26 cellular contexts compared by ENCODE assay signal in the genomic region with DNA sequence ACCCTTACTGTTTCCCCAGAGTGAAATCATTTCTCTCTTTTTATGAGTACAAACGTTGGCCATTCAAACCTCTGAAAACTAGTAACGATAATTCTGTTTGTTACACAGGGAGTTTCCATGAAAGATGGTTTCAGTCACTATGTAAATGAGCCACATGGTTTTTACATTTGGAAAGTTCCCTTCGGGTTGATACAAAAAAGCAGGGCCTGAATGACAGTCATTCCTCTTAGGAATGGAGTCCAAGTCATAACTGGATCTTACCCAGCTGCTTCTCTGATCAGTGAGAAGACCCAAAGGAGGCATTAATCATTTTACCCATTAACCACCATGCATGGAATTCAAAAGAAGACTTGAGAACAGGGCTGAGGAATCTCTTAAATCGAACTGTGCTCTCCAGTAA. TPM values are rescaled to one million over a fixed set of nuclear protein-coding genes. Genes with fewer than 3 reads are reported as not detected.
DNase-seq lines count a peak whose midpoint lies in the region; ATAC-seq and TF ChIP-seq lines count a peak whose summit lies in the region.
"Had no signal": no experiment of that assay in that cellular context is flagged by ENCODE, and none has a peak within 500 bp of the region (broad histone marks: within the 10 kb centered on the region; RNA-seq: fewer than 3 reads in every experiment).

No MANE protein-coding gene starts in this region.

- in situ Hi-C loops in GM13977 (cut with MboI; ENCODE audit: low pct_unique_long_range_greater_than_20kb, low sequenced_read_pairs, unreplicated experiment), result no loop called here
- in situ Hi-C loops in Panc1 (cut with HindIII; ENCODE audit: low pct_unique_long_range_greater_than_20kb, low sequenced_read_pairs), result no loop called here

- H3K4me3 Mint-ChIP-seq in nephron, result peak overlapping the region; percentile 4 to 45 (median 26)
- H3K4me3 Mint-ChIP-seq: H9, HFFc6 had no signal

- CTCF ChIA-PET in Panc1 (lab: Charles Lee), result interaction anchor here (0.8 kb wide), 1 partner anchor 201 kb away, joined by 3 read pairs; no protein-coding TSS in a partner anchor

- POLR2A ChIA-PET in Panc1 (lab: Charles Lee), result no interaction called here

- peak overlapping the region in 2 of 3 experiments; percentile 18 to 55 for H3K27ac Mint-ChIP-seq in nephron
- H3K27ac Mint-ChIP-seq: CD8-positive, alpha-beta memory T cell; H9; HFFc6 had no signal

- TSS peak; percentile 82 for BruUV-seq in Panc1 (replicated peaks; lab: Mats Ljungman, UMichigan)

- no peaks in the 10 kb centered on the region for H3K4me1 ChIP-seq in Panc1 (ENCODE audit: control insufficient read depth, insufficient read depth, low read length)
- peaks cover 0 to 20% (median 0%) of the 10 kb centered on the region in 3 donors for H3K4me1 ChIP-seq in gastroesophageal sphincter
- peaks cover 20% of the 10 kb centered on the region for H3K4me1 ChIP-seq in vagina

- DNase-seq in AG10803 (ENCODE audit: low read depth), result peak; percentile 69
- peak; percentile 46 for DNase-seq in GM13977 (ENCODE audit: low spot score)
- DNase-seq in Panc1 (ENCODE audit: low read depth, low spot score), result no peak
- no peak for DNase-seq in vagina (ENCODE audit: extremely low spot score in 2 of 2)
- DNase-seq: 8988T; Calu3; CD8-positive, alpha-beta memory T cell; GM23248; H9; HFFc6; IMR-90; NCI-H1092 treated with DMSO at 0.1 percent for 48 hours; NCI-H146; NCI-H2029 treated with DMSO at 0.1 percent for 48 hours; NCI-H226; NCI-H510A treated with DMSO at 0.1 percent for 48 hours; NCI-H774; NK-92 treated with Interleukin-12 subunit alpha and Interleukin-12 subunit beta, amount 100 ng/mL, for 24 hours; Peyer's patch; T-helper 1 cell had no signal

- H3K27me3 ChIP-seq in Panc1 (ENCODE audit: control insufficient read depth, insufficient read depth, low read length), result peaks cover 8% of the 10 kb centered on the region
- H3K27me3 ChIP-seq in gastroesophageal sphincter, result peaks cover 58% of the 10 kb centered on the region
- peaks cover 8% of the 10 kb centered on the region for H3K27me3 ChIP-seq in vagina

- TF ChIP-seq POLR2A in gastroesophageal sphincter (IDR thresholded peaks at IDR 0.05), result no peak
- TF ChIP-seq POLR2A in vagina (IDR thresholded peaks at IDR 0.05), result no peak

- no peak for TF ChIP-seq EP300 in gastroesophageal sphincter (IDR thresholded peaks at IDR 0.05)

- no peaks in the 10 kb centered on the region for H3K9me3 ChIP-seq in Panc1 (ENCODE audit: control insufficient read depth, insufficient read depth, low read depth, low read length)
- H3K9me3 ChIP-seq in gastroesophageal sphincter, result no peaks in the 10 kb centered on the region
- H3K9me3 ChIP-seq in vagina, result no peaks in the 10 kb centered on the region
- H3K9me3 ChIP-seq: Peyer's patch had no signal

- intact Hi-C loops in Panc1 (cut with micrococcal nuclease; ENCODE audit: unreplicated experiment) (no loop called here), vagina (cut with DNase I) (no loop called here)

- H3K36me3 Mint-ChIP-seq in nephron (ENCODE audit: low read depth), result no peaks in the 10 kb centered on the region
- H3K36me3 Mint-ChIP-seq: CD8-positive, alpha-beta memory T cell had no signal

- TF ChIP-seq CTCF in AG10803 (conservative IDR thresholded peaks at IDR 0.05; ENCODE audit: low read length), result no peak
- TF ChIP-seq CTCF in GM13977 (IDR thresholded peaks at IDR 0.05; ENCODE audit: extremely low read depth, insufficient read depth, missing control alignments), result no peak
- no peak for TF ChIP-seq CTCF in Panc1 (IDR thresholded peaks at IDR 0.05)
- TF ChIP-seq CTCF in nephron (IDR thresholded peaks at IDR 0.05; ENCODE audit: unreplicated experiment in 3 of 3), result no peak
- no peak for TF ChIP-seq CTCF in gastroesophageal sphincter (IDR thresholded peaks at IDR 0.05)
- TF ChIP-seq CTCF in vagina (IDR thresholded peaks at IDR 0.05), result no peak

- peaks cover 44% of the 10 kb centered on the region for H3K27me3 Mint-ChIP-seq in nephron (ENCODE audit: low read depth)

- H3K27ac ChIP-seq in Panc1 (ENCODE audit: low read length) (no peak overlapping the region), gastroesophageal sphincter (no peak overlapping the region), vagina (no peak overlapping the region)
- H3K27ac ChIP-seq: C4-2B, GM23248, KMS-11, Peyer's patch had no signal

- H3K4me3 ChIP-seq in AG10803 (ENCODE audit: low read length) (no peak overlapping the region), Panc1 (ENCODE audit: low read depth in 2 of 2, low read length in 2 of 2) (no peak overlapping the region), gastroesophageal sphincter (no peak overlapping the region), vagina (no peak overlapping the region)
- H3K4me3 ChIP-seq: GM23248, Peyer's patch had no signal

- no peaks in the 10 kb centered on the region for H3K9me3 Mint-ChIP-seq in nephron
- H3K9me3 Mint-ChIP-seq: CD8-positive, alpha-beta memory T cell; H9; HFFc6 had no signal

- H3K36me3 ChIP-seq in Panc1 (ENCODE audit: control insufficient read depth, insufficient read depth, low read length), result no peaks in the 10 kb centered on the region
- H3K36me3 ChIP-seq in gastroesophageal sphincter, result no peaks in the 10 kb centered on the region
- no peaks in the 10 kb centered on the region for H3K36me3 ChIP-seq in vagina
- H3K36me3 ChIP-seq: Peyer's patch had no signal

- WGBS in gastroesophageal sphincter (ENCODE audit: low coverage in 1 of 2), 2 donors, result 62 to 63% methylated on average over 4 of the region's 4 CpGs

- ATAC-seq in Panc1, result no peak
- ATAC-seq in HG02884 (IDR thresholded peaks at IDR 0.05; ENCODE audit: unreplicated experiment), result no peak
- no peak for ATAC-seq in gastroesophageal sphincter

- peaks cover 19% of the 10 kb centered on the region for H3K4me1 Mint-ChIP-seq in nephron

RNA-seq across cellular contexts. Expression of a gene that starts 3.4 kb away (rescaled TPM):
- total RNA-seq in Panc1 (2021; ENCODE audit: unreplicated experiment) (4.0 TPM), gastroesophageal sphincter (1 to 10 TPM in 1 of 4 donors, under 1 TPM in 1, not detected in 2; 0.62 to 1.8 TPM), vagina (2.7 TPM)
- 1.9 TPM for polyA plus RNA-seq in Panc1 (2012; ENCODE audit: insufficient read length)
- total RNA-seq: CD8-positive, alpha-beta memory T cell; GM23248; IMR-90 had no signal
- polyA plus RNA-seq: AG04450; CD8-positive, alpha-beta memory T cell; GM23248; IMR-90 had no signal

RNA-seq across cellular contexts. Expression of a gene that starts 55.0 kb away (rescaled TPM):
- total RNA-seq in Panc1 (2021; ENCODE audit: unreplicated experiment) (103 TPM), gastroesophageal sphincter (100 to 1,000 TPM in 2 of 4 donors, 10 to 100 TPM in 2; 65.1 to 192 (median 97.8) TPM), vagina (111 TPM)
- 38.8 TPM for polyA plus RNA-seq in Panc1 (2012; ENCODE audit: insufficient read length)

Comparison
In these comparisons a context has a peak if more than half of its experiments do, and no peak if none do; other contexts are left out.
1. DNase-seq: peak in AG10803 (single experiment) and GM13977 (single experiment); none in Panc1 (single experiment) and vagina (0 of 2).